37 cellular contexts compared by ENCODE assay signal in the genomic region with DNA sequence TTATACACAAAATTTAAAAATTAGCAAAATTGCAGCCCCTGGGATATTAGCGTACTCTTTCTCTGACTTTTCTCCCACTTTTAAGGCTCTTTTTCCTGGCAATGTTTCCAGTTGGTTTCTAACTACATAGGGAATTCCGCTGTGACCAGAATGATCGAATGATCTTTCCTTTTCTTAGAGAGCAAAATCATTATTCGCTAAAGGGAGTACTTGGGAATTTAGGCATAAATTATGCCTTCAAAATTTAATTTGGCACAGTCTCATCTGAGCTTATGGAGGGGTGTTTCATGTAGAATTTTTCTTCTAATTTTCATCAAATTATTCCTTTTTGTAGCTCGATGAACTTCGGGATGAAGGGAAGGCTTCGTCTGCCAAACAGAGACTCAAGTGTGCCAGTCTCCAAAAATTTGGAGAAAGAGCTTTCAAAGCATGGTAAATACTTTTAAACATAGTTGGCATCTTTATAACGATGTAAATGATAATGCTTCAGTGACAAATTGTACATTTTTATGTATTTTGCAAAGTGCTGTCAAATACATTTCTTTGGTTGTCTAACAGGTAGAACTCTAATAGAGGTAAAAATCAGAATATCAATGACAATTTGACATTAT. TPM values are rescaled to one million over a fixed set of nuclear protein-coding genes. Genes with fewer than 3 reads are reported as not detected.
"Had no signal": no experiment of that assay in that cellular context is flagged by ENCODE, and none has a peak within 500 bp of the region (broad histone marks: within the 10 kb centered on the region; RNA-seq: fewer than 3 reads in every experiment).

No MANE protein-coding gene starts in this region.

- H3K4me3 ChIP-seq: adrenal gland, body of pancreas, breast epithelium had no signal

- H3K4me1 ChIP-seq: adrenal gland, breast epithelium had no signal

- H3K36me3 ChIP-seq: adrenal gland, brain microvascular endothelial cell, breast epithelium had no signal

- FAIRE-seq: astrocyte, TTC549 had no signal

- H3K9me3 ChIP-seq: adrenal gland, body of pancreas, breast epithelium had no signal

- ATAC-seq: activated CD8-positive, alpha-beta T cell treated with anti-CD3 and anti-CD28 coated beads for 36 hours; activated naive CD4-positive, alpha-beta T cell treated with anti-CD3 and anti-CD28 coated beads, Interleukin-2, amount 50 U/mL, for 72 hours; activated T-cell treated with anti-CD3 and anti-CD28 coated beads, Interleukin-2, amount 50 U/mL, for 4 hours; activated T-cell treated with anti-CD3 and anti-CD28 coated beads, Interleukin-2, amount 50 U/mL, for 72 hours; activated T-helper 17 cell treated with anti-CD3 and anti-CD28 coated beads, Interleukin-2, amount 50 U/mL, for 72 hours; body of pancreas had no signal

- H3K27ac ChIP-seq: adrenal gland, body of pancreas, brain microvascular endothelial cell, breast epithelium, VCaP had no signal

- H3K27me3 ChIP-seq: adrenal gland, body of pancreas, breast epithelium had no signal

- DNase-seq: activated B cell treated with CpG ODN at 0.5 μM for 24 hours; activated CD4-positive, alpha-beta memory T cell treated with anti-CD3 and anti-CD28 coated beads for 36 hours; activated CD4-positive, alpha-beta T cell treated with anti-CD3 and anti-CD28 coated beads for 4 hours; activated CD4-positive, alpha-beta T cell treated with anti-CD3 and anti-CD28 coated beads, Interleukin-2, amount 10 ng/mL, durations not matched to agents 24 days and 14 days; activated CD4-positive, alpha-beta T cell treated with anti-CD3 and anti-CD28 coated beads, Interleukin-2, amount 50 U/mL, for 1 hour; activated CD4-positive, alpha-beta T cell treated with anti-CD3 and anti-CD28 coated beads, Interleukin-2, amount 50 U/mL, for 4 hours; activated CD4-positive, CD25-positive, alpha-beta regulatory T cell treated with anti-CD3 and anti-CD28 coated beads, Interleukin-2, amount 50 U/mL, for 72 hours; activated CD8-positive, alpha-beta memory T cell treated with anti-CD3 and anti-CD28 coated beads, Interleukin-2, amount 50 U/mL, for 4 hours; activated CD8-positive, alpha-beta T cell treated with anti-CD3 and anti-CD28 coated beads for 36 hours; activated effector memory CD4-positive, alpha-beta T cell treated with anti-CD3 and anti-CD28 coated beads, Interleukin-2, amount 50 U/mL, for 16 hours; activated gamma-delta T cell treated with Interleukin-2 at 50 U/mL for 16 hours; activated naive CD4-positive, alpha-beta T cell; activated naive CD4-positive, alpha-beta T cell treated with anti-CD3 and anti-CD28 coated beads for 36 hours; activated naive CD4-positive, alpha-beta T cell treated with anti-CD3 and anti-CD28 coated beads, Interleukin-2, amount 50 U/mL, for 16 hours; activated naive CD8-positive, alpha-beta T cell treated with anti-CD3 and anti-CD28 coated beads for 36 hours; activated T-cell treated with anti-CD3 and anti-CD28 coated beads for 4 hours; activated T-cell treated with anti-CD3 and anti-CD28 coated beads, Interleukin-2, amount 50 U/mL, for 1 hour; activated T-cell treated with anti-CD3 and anti-CD28 coated beads, Interleukin-2, amount 50 U/mL, for 4 hours; activated T-cell treated with anti-CD3 and anti-CD28 coated beads, Interleukin-2, amount 50 U/mL, for 72 hours; adrenal gland; amniotic stem cell; aorta; body of pancreas; brain microvascular endothelial cell; central memory CD4-positive, alpha-beta T cell; T-helper 1 cell; T-helper 2 cell; T-helper 9 cell had no signal

RNA-seq across cellular contexts. Expression of a gene that starts 6.0 kb away (rescaled TPM):
- total RNA-seq: activated B cell treated with CpG ODN at 0.5 μM for 24 hours; activated CD4-positive, alpha-beta memory T cell treated with anti-CD3 and anti-CD28 coated beads for 36 hours; activated CD4-positive, alpha-beta T cell treated with anti-CD3 and anti-CD28 coated beads, Interleukin-2, amount 10 ng/mL, durations not matched to agents 24 days and 14 days; activated CD8-positive, alpha-beta memory T cell treated with anti-CD3 and anti-CD28 coated beads for 36 hours; activated CD8-positive, alpha-beta T cell treated with anti-CD3 and anti-CD28 coated beads for 36 hours; activated naive CD4-positive, alpha-beta T cell treated with anti-CD3 and anti-CD28 coated beads for 36 hours; activated naive CD4-positive, alpha-beta T cell treated with anti-CD3 and anti-CD28 coated beads, Interleukin-2, amount 50 U/mL, for 72 hours; activated naive CD8-positive, alpha-beta T cell treated with anti-CD3 and anti-CD28 coated beads for 36 hours; activated T-helper 1 cell treated with anti-CD3 and anti-CD28 coated beads, Interleukin-12 subunit alpha, Interleukin-12 subunit beta, Interleukin-2, Interleukin-4 antibody, amounts not matched to agents 30 ng/mL and 10 ng/mL and 1 ng/mL, durations not matched to agents 14 hours and 24 hours and 36 hours; activated T-helper 17 cell treated with anti-CD3 and anti-CD28 coated beads, Interleukin-2, amount 50 U/mL, for 72 hours; astrocyte; cardiac septum had no signal

RNA-seq across cellular contexts. Expression of a gene that starts 25.9 kb away (rescaled TPM):
- total RNA-seq: activated B cell treated with CpG ODN at 0.5 μM for 24 hours; activated CD4-positive, alpha-beta memory T cell treated with anti-CD3 and anti-CD28 coated beads for 36 hours; activated CD4-positive, alpha-beta T cell treated with anti-CD3 and anti-CD28 coated beads, Interleukin-2, amount 10 ng/mL, durations not matched to agents 24 days and 14 days; activated CD8-positive, alpha-beta memory T cell treated with anti-CD3 and anti-CD28 coated beads for 36 hours; activated CD8-positive, alpha-beta T cell treated with anti-CD3 and anti-CD28 coated beads for 36 hours; activated naive CD4-positive, alpha-beta T cell treated with anti-CD3 and anti-CD28 coated beads for 36 hours; activated naive CD4-positive, alpha-beta T cell treated with anti-CD3 and anti-CD28 coated beads, Interleukin-2, amount 50 U/mL, for 72 hours; activated naive CD8-positive, alpha-beta T cell treated with anti-CD3 and anti-CD28 coated beads for 36 hours; activated T-cell treated with anti-CD3 and anti-CD28 coated beads, Interleukin-2, amount 50 U/mL, for 72 hours; activated T-helper 1 cell treated with anti-CD3 and anti-CD28 coated beads, Interleukin-12 subunit alpha, Interleukin-12 subunit beta, Interleukin-2, Interleukin-4 antibody, amounts not matched to agents 30 ng/mL and 10 ng/mL and 1 ng/mL, durations not matched to agents 14 hours and 24 hours and 36 hours; activated T-helper 17 cell treated with anti-CD3 and anti-CD28 coated beads, Interleukin-2, amount 50 U/mL, for 72 hours; body of pancreas; cardiac septum had no signal
- polyA plus RNA-seq: aorta had no signal
